ENCODE assay signal across 22 cellular contexts in genomic region chr16:67664258-67664657, GRCh38. TPM values are rescaled to one million over a fixed set of nuclear protein-coding genes. Genes with fewer than 3 reads are reported as not detected.
DNase-seq lines count a peak whose midpoint lies in the region; ATAC-seq and TF ChIP-seq lines count a peak whose summit lies in the region.
"Had no signal": no experiment of that assay in that cellular context is flagged by ENCODE, and none has a peak within 500 bp of the region (broad histone marks: within the 10 kb centered on the region; RNA-seq: fewer than 3 reads in every experiment).

No MANE protein-coding gene starts in this region.

- no peaks in the 10 kb centered on the region for H3K9me3 ChIP-seq in osteoblast (ENCODE audit: low read depth, low read length)
- H3K9me3 ChIP-seq in esophagus squamous epithelium, result no peaks in the 10 kb centered on the region
- H3K9me3 ChIP-seq: breast epithelium, Caco-2, lower lobe of right lung, mucosa of descending colon had no signal

- H3K4me3 Mint-ChIP-seq in T-helper 1 cell treated with Interleukin-12 subunit alpha and Interleukin-12 subunit beta and Interleukin-4 antibody, amounts not matched to agents 30 μg/mL and 1 μg/mL, for 36 hours, result peak overlapping the region; percentile 42
- H3K4me3 Mint-ChIP-seq in effector memory CD8-positive, alpha-beta T cell, result no peak overlapping the region
- H3K4me3 Mint-ChIP-seq: T-helper 2 cell treated with Interferon-gamma antibody and Interleukin-4, amounts not matched to agents 5 μg/mL and 100 μg/mL, for 36 hours had no signal

- H3K36me3 ChIP-seq in osteoblast (ENCODE audit: insufficient read depth, low read length), result peaks cover 5% of the 10 kb centered on the region
- H3K36me3 ChIP-seq in esophagus squamous epithelium, result peaks cover 0 to 19% (median 0%) of the 10 kb centered on the region in 3 donors
- H3K36me3 ChIP-seq: breast epithelium had no signal

- intact Hi-C loops in esophagus squamous epithelium (cut with DNase I), result loop anchor here (10.0 kb wide), 1 partner anchor 99 kb away; the partner anchor contains the start of gene CTCF

- CTCF ChIA-PET in RWPE1 (lab: Yijun Ruan, JAX), result interaction anchor here (0.5 to 2.3 kb wide), 4 partner anchors 23 to 143 kb away, joined by 3 to 11 read pairs (median 4); no protein-coding TSS in a partner anchor

- peaks cover 2% of the 10 kb centered on the region for H3K36me3 Mint-ChIP-seq in T-helper 1 cell treated with Interleukin-12 subunit alpha and Interleukin-12 subunit beta and Interleukin-4 antibody, amounts not matched to agents 30 μg/mL and 1 μg/mL, for 36 hours (ENCODE audit: low read depth)
- peaks cover 26% of the 10 kb centered on the region for H3K36me3 Mint-ChIP-seq in effector memory CD8-positive, alpha-beta T cell (ENCODE audit: insufficient read depth)

- POLR2A ChIA-PET in RWPE1 (lab: Yijun Ruan, JAX; ENCODE audit: low non-redundant PET), result interaction anchor here (0.6 kb wide), 1 partner anchor 135 kb away, joined by 3 read pairs; no protein-coding TSS in a partner anchor

- H4K20me1 ChIP-seq in osteoblast (ENCODE audit: insufficient read depth, low read length), result peaks cover 2% of the 10 kb centered on the region

- no peaks in the 10 kb centered on the region for H3K27me3 Mint-ChIP-seq in T-helper 1 cell treated with Interleukin-12 subunit alpha and Interleukin-12 subunit beta and Interleukin-4 antibody, amounts not matched to agents 30 μg/mL and 1 μg/mL, for 36 hours (ENCODE audit: low read depth)
- H3K27me3 Mint-ChIP-seq in effector memory CD8-positive, alpha-beta T cell, result no peaks in the 10 kb centered on the region

- H3K4me1 ChIP-seq in osteoblast (ENCODE audit: insufficient read depth, low read length) (peaks cover 19% of the 10 kb centered on the region), esophagus squamous epithelium (peaks cover 30 to 55% (median 31%) of the 10 kb centered on the region in 3 donors)

- TF ChIP-seq CTCF in RWPE1 (conservative IDR thresholded peaks at IDR 0.05; ENCODE audit: low read depth), result no peak
- no peak for TF ChIP-seq CTCF in osteoblast (IDR thresholded peaks at IDR 0.05; ENCODE audit: extremely low read depth, low read depth, low read length)
- no peak for TF ChIP-seq CTCF in esophagus squamous epithelium (IDR thresholded peaks at IDR 0.05)

- H3K4me3 ChIP-seq in osteoblast (ENCODE audit: insufficient read depth, low read length) (no peak overlapping the region), esophagus squamous epithelium (no peak overlapping the region)
- H3K4me3 ChIP-seq: breast epithelium, lower lobe of right lung, mucosa of descending colon had no signal

- no peaks in the 10 kb centered on the region for H3K27me3 ChIP-seq in osteoblast (ENCODE audit: insufficient read depth, low read length)
- no peaks in the 10 kb centered on the region for H3K27me3 ChIP-seq in esophagus squamous epithelium
- H3K27me3 ChIP-seq: breast epithelium had no signal

- H3K27ac Mint-ChIP-seq in T-helper 1 cell treated with Interleukin-12 subunit alpha and Interleukin-12 subunit beta and Interleukin-4 antibody, amounts not matched to agents 30 μg/mL and 1 μg/mL, for 36 hours, result no peak overlapping the region
- peak overlapping the region; percentile 8 to 72 for H3K27ac Mint-ChIP-seq in effector memory CD8-positive, alpha-beta T cell
- H3K27ac Mint-ChIP-seq: T-helper 2 cell treated with Interferon-gamma antibody and Interleukin-4, amounts not matched to agents 5 μg/mL and 100 μg/mL, for 36 hours had no signal

- no peak for TF ChIP-seq POLR2A in esophagus squamous epithelium (IDR thresholded peaks at IDR 0.05)

- 78 to 89% methylated on average over 4 of the region's 4 CpGs for WGBS in esophagus squamous epithelium, 2 donors

- H3K4me2 ChIP-seq in osteoblast (ENCODE audit: insufficient read depth, low read length), result no peak overlapping the region

- DNase-seq in T-helper 1 cell (no peak), RWPE1 (ENCODE audit: low spot score) (no peak), osteoblast (ENCODE audit: insufficient read length, low spot score, missing footprints) (peak; percentile 82), NCI-H2171 treated with DMSO at 0.1 percent for 48 hours (lab: John Stamatoyannopoulos, UW) (no peak), esophagus squamous epithelium (lab: John Stamatoyannopoulos, UW) (no peak)
- no peak for DNase-seq in effector memory CD8-positive, alpha-beta T cell
- DNase-seq in activated CD4-positive, alpha-beta T cell treated with anti-CD3 and anti-CD28 coated beads, Interleukin-2, amount 50 U/mL, for 48 hours, result no peak
- DNase-seq: cortex of kidney, kidney glomerular epithelial cell, lower lobe of right lung, mucosa of descending colon, NCI-H1105 treated with DMSO at 0.1 percent for 48 hours, NCI-H2029 treated with DMSO at 0.1 percent for 48 hours, NCI-H226, NCI-H748 treated with DMSO at 0.1 percent for 48 hours, trophoblast cell had no signal

- no peak for ATAC-seq in effector memory CD8-positive, alpha-beta T cell (replicated peaks)
- ATAC-seq: lower lobe of right lung, mucosa of descending colon had no signal

- no peaks in the 10 kb centered on the region for H3K9me3 Mint-ChIP-seq in T-helper 1 cell treated with Interleukin-12 subunit alpha and Interleukin-12 subunit beta and Interleukin-4 antibody, amounts not matched to agents 30 μg/mL and 1 μg/mL, for 36 hours
- no peaks in the 10 kb centered on the region for H3K9me3 Mint-ChIP-seq in effector memory CD8-positive, alpha-beta T cell
- H3K9me3 Mint-ChIP-seq: T-helper 2 cell treated with Interferon-gamma antibody and Interleukin-4, amounts not matched to agents 5 μg/mL and 100 μg/mL, for 36 hours had no signal

- peak overlapping the region; percentile 80 for H3K27ac ChIP-seq in RWPE1
- H3K27ac ChIP-seq in osteoblast (ENCODE audit: low read depth, low read length), result no peak overlapping the region
- no peak overlapping the region for H3K27ac ChIP-seq in esophagus squamous epithelium
- H3K27ac ChIP-seq: breast epithelium, lower lobe of right lung had no signal

- peaks cover 11% of the 10 kb centered on the region for H3K79me2 ChIP-seq in osteoblast (ENCODE audit: insufficient read depth, low read length)

- no peak overlapping the region for H2AFZ ChIP-seq in osteoblast (ENCODE audit: low read length)

- H3K4me1 Mint-ChIP-seq in T-helper 1 cell treated with Interleukin-12 subunit alpha and Interleukin-12 subunit beta and Interleukin-4 antibody, amounts not matched to agents 30 μg/mL and 1 μg/mL, for 36 hours (ENCODE audit: low read depth), result peaks cover 18% of the 10 kb centered on the region
- peaks cover 13 to 21% of the 10 kb centered on the region in 2 donors for H3K4me1 Mint-ChIP-seq in effector memory CD8-positive, alpha-beta T cell (ENCODE audit: low read depth in 2 of 2)

RNA-seq across cellular contexts. Expression of gene ENKD1, which starts 2.3 kb away (rescaled TPM):
- total RNA-seq in osteoblast, result 13.3 and 15.9 TPM in 2 replicates
- total RNA-seq in esophagus squamous epithelium, result 10 to 100 TPM in 3 of 4 donors, 1 to 10 TPM in 1; 6.1 to 12.9 (median 12.2) TPM
- total RNA-seq: A172 had no signal

RNA-seq across cellular contexts. Expression of gene C16orf86, which starts 2.4 kb away (rescaled TPM):
- total RNA-seq in osteoblast (6.2 and 6.9 TPM in 2 replicates), esophagus squamous epithelium (1 to 10 TPM in 3 of 4 donors, not detected in 1; 1.1 to 3.1 (median 2.4) TPM)
- total RNA-seq: A172 had no signal

RNA-seq across cellular contexts. Expression of gene PARD6A, which starts 3.5 kb away (rescaled TPM):
- total RNA-seq in osteoblast (2.4 and 2.9 TPM in 2 replicates), esophagus squamous epithelium (1 to 10 TPM; 1.1 to 2.3 (median 2.1) TPM)

RNA-seq across cellular contexts. Expression of gene ACD, which starts 4.2 kb away (rescaled TPM):
- total RNA-seq in osteoblast (16.5 and 18.8 TPM in 2 replicates), esophagus squamous epithelium (10 to 100 TPM in 2 of 4 donors, 1 to 10 TPM in 2; 5.7 to 18.7 (median 8.8) TPM)

RNA-seq across cellular contexts. Expression of gene CARMIL2, which starts 19.3 kb away (rescaled TPM):
- total RNA-seq in osteoblast (under 0.01 TPM in 2 replicates), esophagus squamous epithelium (1 to 10 TPM in 2 of 4 donors, under 1 TPM in 2; 0.64 to 3.1 (median 1.6) TPM)
- total RNA-seq: skeletal muscle tissue had no signal
